Comparison of ENCODE assay signal across 10 cellular contexts in genomic region chr10:47309403-47310089, GRCh38. TPM values are rescaled to one million over a fixed set of nuclear protein-coding genes. Genes with fewer than 3 reads are reported as not detected.
DNase-seq lines count a peak whose midpoint lies in the region; ATAC-seq, FAIRE-seq and TF ChIP-seq lines count a peak whose summit lies in the region.
"Had no signal": no experiment of that assay in that cellular context is flagged by ENCODE, and none has a peak within 500 bp of the region (broad histone marks: within the 10 kb centered on the region; RNA-seq: fewer than 3 reads in every experiment).

No MANE protein-coding gene starts in this region.

- H3K4me3 Mint-ChIP-seq in nephron progenitor cell, result no peak overlapping the region
- H3K4me3 Mint-ChIP-seq in activated T-helper 1 cell treated with anti-CD3 and anti-CD28 coated beads, Interleukin-12 subunit alpha, Interleukin-12 subunit beta, Interleukin-2, Interleukin-4 antibody, amounts not matched to agents 30 ng/mL and 10 ng/mL and 1 ng/mL, durations not matched to agents 14 hours and 24 hours and 36 hours, result no peak overlapping the region
- H3K4me3 Mint-ChIP-seq: brain had no signal

- TF ChIP-seq RAD21 in K562 (CRISPR knock-in tag; conservative IDR thresholded peaks at IDR 0.05 in 1 of 2, IDR thresholded peaks at IDR 0.05 in 1 of 2), result peak in 1 of 2 experiments; percentile 17; a peak in 1 of 4 replicates

- peaks cover 15% of the 10 kb centered on the region for H3K27me3 Mint-ChIP-seq in nephron progenitor cell (ENCODE audit: low read depth, poor library complexity)
- H3K27me3 Mint-ChIP-seq in activated T-helper 1 cell treated with anti-CD3 and anti-CD28 coated beads, Interleukin-12 subunit alpha, Interleukin-12 subunit beta, Interleukin-2, Interleukin-4 antibody, amounts not matched to agents 30 ng/mL and 10 ng/mL and 1 ng/mL, durations not matched to agents 14 hours and 24 hours and 36 hours (ENCODE audit: insufficient read depth), result no peaks in the 10 kb centered on the region

- H3K4me2 ChIP-seq in K562 (ENCODE audit: insufficient read depth, low read length), result no peak overlapping the region

- POLR2A ChIA-PET in HEK293 (lab: Yijun Ruan, JAX), result no interaction called here
- POLR2A ChIA-PET in K562 (lab: Yijun Ruan, JAX), result no interaction called here

- no peak for TF ChIP-seq CTCF in HEK293 (tag by site-specific recombination; IDR thresholded peaks at IDR 0.05)
- TF ChIP-seq CTCF in K562 (IDR thresholded peaks at IDR 0.05 in 2 of 3, conservative IDR thresholded peaks at IDR 0.05 in 1 of 3; ENCODE audit: insufficient read depth in 2 of 3, low read depth in 1 of 3, low read length in 3 of 3), result peak; percentile 53 to 64 (median 54)
- peak; percentile 31 for TF ChIP-seq CTCF in nephron progenitor cell (IDR thresholded peaks at IDR 0.05)

- CTCF ChIA-PET in HEK293 (lab: Yijun Ruan, JAX) (interaction anchor here (6.7 to 8.1 kb wide), 2 partner anchors 262 to 284 kb away, joined by 83 to 131 read pairs; no protein-coding TSS in a partner anchor), K562 (lab: Yijun Ruan, JAX; ENCODE audit: low intra/inter-chr PET ratio) (no interaction called here)

- no peaks in the 10 kb centered on the region for H3K9me1 ChIP-seq in K562 (ENCODE audit: control insufficient read depth, insufficient read depth, low read length)

- 0 out of 2 replicates have a peak overlapping the region, but pooled peaks have one; percentile 16 for H2AFZ ChIP-seq in K562 (ENCODE audit: low read depth, low read length)

- in situ Hi-C loops in K562 (cut with MboI), result loop anchor here (10.0 kb wide), 1 partner anchor 275 kb away; no protein-coding TSS in a partner anchor

- no peak for FAIRE-seq in K562 (lab: Jason Lieb, UNC)

- no peak for TF ChIP-seq EP300 in K562 (IDR thresholded peaks at IDR 0.05; ENCODE audit: low read length)

- H3K4me1 Mint-ChIP-seq in nephron progenitor cell, result peaks cover 6% of the 10 kb centered on the region
- peaks cover 12% of the 10 kb centered on the region for H3K4me1 Mint-ChIP-seq in activated T-helper 1 cell treated with anti-CD3 and anti-CD28 coated beads, Interleukin-12 subunit alpha, Interleukin-12 subunit beta, Interleukin-2, Interleukin-4 antibody, amounts not matched to agents 30 ng/mL and 10 ng/mL and 1 ng/mL, durations not matched to agents 14 hours and 24 hours and 36 hours (ENCODE audit: low read depth)

- no peak overlapping the region for H3K27ac Mint-ChIP-seq in nephron progenitor cell
- no peak overlapping the region for H3K27ac Mint-ChIP-seq in activated T-helper 1 cell treated with anti-CD3 and anti-CD28 coated beads, Interleukin-12 subunit alpha, Interleukin-12 subunit beta, Interleukin-2, Interleukin-4 antibody, amounts not matched to agents 30 ng/mL and 10 ng/mL and 1 ng/mL, durations not matched to agents 14 hours and 24 hours and 36 hours

- H3K36me3 ChIP-seq in HEK293 (ENCODE audit: control insufficient read depth in 2 of 2, insufficient read depth in 1 of 2, low read length in 2 of 2) (no peaks in the 10 kb centered on the region), K562 (ENCODE audit: control insufficient read depth, insufficient read depth, low read length) (no peaks in the 10 kb centered on the region)

- no peaks in the 10 kb centered on the region for H3K4me1 ChIP-seq in HEK293 (ENCODE audit: control insufficient read depth, insufficient read depth, low read length)
- peaks cover 26 to 43% of the 10 kb centered on the region in 2 experiments; a peak in 4 of 5 replicates for H3K4me1 ChIP-seq in K562 (replicated peaks in 1 of 2; ENCODE audit: control insufficient read depth in 2 of 2, insufficient read depth in 2 of 2, low read length in 2 of 2)

- H4K20me1 ChIP-seq in K562 (replicated peaks; ENCODE audit: control insufficient read depth, insufficient read depth, low read length), result peaks cover 11% of the 10 kb centered on the region; the same call in 1 of the 2 replicates

- H3K9me3 ChIP-seq in HEK293 (ENCODE audit: control insufficient read depth, insufficient read depth, low read depth, low read length), result no peaks in the 10 kb centered on the region
- H3K9me3 ChIP-seq in K562 (replicated peaks; ENCODE audit: control insufficient read depth, insufficient read depth, low read depth, low read length), result no peaks in the 10 kb centered on the region

- H3K27me3 ChIP-seq in K562 (ENCODE audit: control insufficient read depth in 2 of 2, insufficient read depth in 2 of 2, low read length in 2 of 2), result peaks cover 0 to 6% of the 10 kb centered on the region in 2 experiments; a peak in 3 of 5 replicates

- 38% methylated on average over 22 of the region's 34 CpGs for WGBS in K562 (ENCODE audit: insufficient coverage, low coverage, missing lambda C conversion rate)

- H3K9ac ChIP-seq in K562 (ENCODE audit: insufficient read depth in 1 of 2, low read depth in 2 of 2, low read length in 2 of 2), result no peak overlapping the region

- intact Hi-C loops in K562 (cut with micrococcal nuclease), result loop anchor here (5.0 kb wide), 1 partner anchor 47 kb away; no protein-coding TSS in a partner anchor
- intact Hi-C loops in activated T-helper 1 cell treated with anti-CD3 and anti-CD28 coated beads, Interleukin-12 subunit alpha, Interleukin-12 subunit beta, Interleukin-2, Interleukin-4 antibody, amounts not matched to agents 30 ng/mL and 10 ng/mL and 1 ng/mL, durations not matched to agents 14 hours and 24 hours and 36 hours (cut with micrococcal nuclease), result loop anchor here (5.0 kb wide), 2 partner anchors 127 to 157 kb away; no protein-coding TSS in a partner anchor
- intact Hi-C loops in left colon (cut with DNase I, micrococcal nuclease), result loop anchor here in 1 of 2 donors (5.0 kb wide), 1 partner anchor 262 kb away; no protein-coding TSS in a partner anchor

- H3K27ac ChIP-seq in HEK293 (ENCODE audit: extremely low read depth, low read depth, low read length), result no peak overlapping the region
- H3K27ac ChIP-seq in K562 (ENCODE audit: extremely low read depth, low read depth, low read length), result no peak overlapping the region

- TF ChIP-seq POLR2A in K562 (conservative IDR thresholded peaks at IDR 0.05), result no peak

- no peaks in the 10 kb centered on the region for H3K9me3 Mint-ChIP-seq in nephron progenitor cell
- no peaks in the 10 kb centered on the region for H3K9me3 Mint-ChIP-seq in activated T-helper 1 cell treated with anti-CD3 and anti-CD28 coated beads, Interleukin-12 subunit alpha, Interleukin-12 subunit beta, Interleukin-2, Interleukin-4 antibody, amounts not matched to agents 30 ng/mL and 10 ng/mL and 1 ng/mL, durations not matched to agents 14 hours and 24 hours and 36 hours
- H3K9me3 Mint-ChIP-seq: brain had no signal

- H3K4me3 ChIP-seq in HEK293 (ENCODE audit: low read depth, low read length) (no peak overlapping the region), K562 (no peak overlapping the region)

- ATAC-seq in K562 (no peak), left colon (no peak)

- H3K79me2 ChIP-seq in K562 (ENCODE audit: control insufficient read depth, insufficient read depth, low read length), result no peaks in the 10 kb centered on the region

- DNase-seq in NCI-H1694 (lab: John Stamatoyannopoulos, UW) (peak; percentile 1), NCI-H1694 treated with DMSO at 0.1 percent for 48 hours (lab: John Stamatoyannopoulos, UW) (no peak), K562 (ENCODE audit: extremely low read depth in 1 of 4, low spot score in 3 of 4) (peak in 2 of 4 experiments; percentile 58 to 63), nephron progenitor cell (no peak), left colon (no peak), NK-92 (lab: John Stamatoyannopoulos, UW; ENCODE audit: unreplicated experiment) (no peak)
- DNase-seq in activated T-helper 1 cell treated with anti-CD3 and anti-CD28 coated beads, Interleukin-12 subunit alpha, Interleukin-12 subunit beta, Interleukin-2, Interleukin-4 antibody, amounts not matched to agents 30 ng/mL and 10 ng/mL and 1 ng/mL, durations not matched to agents 14 hours and 24 hours and 36 hours (ENCODE audit: low spot score), result no peak
- DNase-seq: activated CD4-positive, CD25-positive, alpha-beta regulatory T cell treated with anti-CD3 and anti-CD28 coated beads, Interleukin-2, amount 50 U/mL, for 72 hours had no signal

- no TSS peak for BruUV-seq in K562 (replicated peaks; lab: Mats Ljungman, UMichigan)

- H3K36me3 Mint-ChIP-seq in nephron progenitor cell (ENCODE audit: low read depth), result no peaks in the 10 kb centered on the region
- no peaks in the 10 kb centered on the region for H3K36me3 Mint-ChIP-seq in activated T-helper 1 cell treated with anti-CD3 and anti-CD28 coated beads, Interleukin-12 subunit alpha, Interleukin-12 subunit beta, Interleukin-2, Interleukin-4 antibody, amounts not matched to agents 30 ng/mL and 10 ng/mL and 1 ng/mL, durations not matched to agents 14 hours and 24 hours and 36 hours (ENCODE audit: low read depth)
- H3K36me3 Mint-ChIP-seq: brain had no signal

RNA-seq across cellular contexts. Expression of gene GDF10, which starts 9.5 kb away (rescaled TPM):
- total RNA-seq in K562 (2011; cell fraction: chromatin; rRNA removed; ENCODE audit: low replicate concordance), result not detected in 2 replicates
- not detected in 2 replicates for total RNA-seq in K562 (2011; cell fraction: nucleolus; rRNA removed)
- not detected in 2 replicates for total RNA-seq in K562 (2011; cell fraction: nucleoplasm; rRNA removed)
- total RNA-seq in K562 (2014; rRNA removed), result not detected in 2 replicates
- total RNA-seq in K562 (2014; rRNA removed; fragmentation: Illumina TruSeq; extraction: Trizol), result not detected in 2 replicates
- not detected in 2 replicates for total RNA-seq in K562 (2015; rRNA removed; fragmentation: Illumina TruSeq; extraction: Trizol)
- 0.11 TPM in 1 of 2 replicates, not detected in the other for total RNA-seq in K562 (2021)
- polyA plus RNA-seq in K562 (2011; rRNA removed), result not detected in 2 replicates
- polyA plus RNA-seq in K562 (2011; cell fraction: cytosol; rRNA removed), result not detected in 2 replicates
- polyA plus RNA-seq in K562 (2011; cell fraction: nucleus; rRNA removed), result not detected in 2 replicates
- 0.03 and 0.19 TPM in 2 replicates for polyA plus RNA-seq in K562 (2012)
- polyA plus RNA-seq in K562 (2014; fragmentation: Illumina TruSeq; extraction: Trizol), result not detected in 2 replicates
- under 1 TPM; 0.03 to 0.20 TPM for polyA plus RNA-seq in K562 (2014; fragmentation: Nextera tagmentation; extraction: Ambion mirVana)
- not detected in 2 replicates for polyA plus RNA-seq in K562 (2014; rRNA removed)
- not detected in 2 replicates for polyA minus RNA-seq in K562 (2011; rRNA and poly(A)+ RNA removed)
- not detected in 2 replicates for polyA minus RNA-seq in K562 (2011; cell fraction: cytosol; rRNA and poly(A)+ RNA removed)
- not detected in 2 replicates for polyA minus RNA-seq in K562 (2011; cell fraction: nucleus; rRNA and poly(A)+ RNA removed)
- total RNA-seq in activated T-helper 1 cell treated with anti-CD3 and anti-CD28 coated beads, Interleukin-12 subunit alpha, Interleukin-12 subunit beta, Interleukin-2, Interleukin-4 antibody, amounts not matched to agents 30 ng/mL and 10 ng/mL and 1 ng/mL, durations not matched to agents 14 hours and 24 hours and 36 hours, result 0.27 and 0.34 TPM in 2 replicates
- total RNA-seq in left colon, result under 1 TPM; 0.12 to 0.67 TPM

RNA-seq across cellular contexts. Expression of gene GDF2, which starts 12.7 kb away (rescaled TPM):
- 0.21 and 1.00 TPM in 2 replicates for total RNA-seq in K562 (2011; cell fraction: chromatin; rRNA removed; ENCODE audit: low replicate concordance)
- total RNA-seq in K562 (2011; cell fraction: nucleolus; rRNA removed), result 1.0 and 1.6 TPM in 2 replicates
- 0.38 and 1.0 TPM in 2 replicates for total RNA-seq in K562 (2011; cell fraction: nucleoplasm; rRNA removed)
- 0.54 and 0.69 TPM in 2 replicates for total RNA-seq in K562 (2014; rRNA removed)
- 0.18 and 0.22 TPM in 2 replicates for total RNA-seq in K562 (2014; rRNA removed; fragmentation: Illumina TruSeq; extraction: Trizol)
- 0.57 and 0.58 TPM in 2 replicates for total RNA-seq in K562 (2015; rRNA removed; fragmentation: Illumina TruSeq; extraction: Trizol)
- total RNA-seq in K562 (2021), result 0.11 and 0.27 TPM in 2 replicates
- polyA plus RNA-seq in K562 (2011; rRNA removed), result 0.08 TPM in 1 of 2 replicates, not detected in the other
- 0.18 TPM in 1 of 2 replicates, not detected in the other for polyA plus RNA-seq in K562 (2011; cell fraction: cytosol; rRNA removed)
- 0.08 TPM in 1 of 2 replicates, not detected in the other for polyA plus RNA-seq in K562 (2011; cell fraction: nucleus; rRNA removed)
- polyA plus RNA-seq in K562 (2012), result 0.60 and 1.8 TPM in 2 replicates
- polyA plus RNA-seq in K562 (2014; fragmentation: Illumina TruSeq; extraction: Trizol), result 0.48 TPM in 2 replicates
- polyA plus RNA-seq in K562 (2014; fragmentation: Nextera tagmentation; extraction: Ambion mirVana), result not detected
- polyA plus RNA-seq in K562 (2014; rRNA removed), result 0.27 and 0.54 TPM in 2 replicates
- 0.09 and 0.14 TPM in 2 replicates for polyA minus RNA-seq in K562 (2011; rRNA and poly(A)+ RNA removed)
- polyA minus RNA-seq in K562 (2011; cell fraction: cytosol; rRNA and poly(A)+ RNA removed), result not detected in 2 replicates
- polyA minus RNA-seq in K562 (2011; cell fraction: nucleus; rRNA and poly(A)+ RNA removed), result not detected in 2 replicates
- total RNA-seq in activated T-helper 1 cell treated with anti-CD3 and anti-CD28 coated beads, Interleukin-12 subunit alpha, Interleukin-12 subunit beta, Interleukin-2, Interleukin-4 antibody, amounts not matched to agents 30 ng/mL and 10 ng/mL and 1 ng/mL, durations not matched to agents 14 hours and 24 hours and 36 hours, result not detected in 2 replicates
- not detected for total RNA-seq in left colon

RNA-seq across cellular contexts. Expression of gene RBP3, which starts 38.6 kb away (rescaled TPM):
- total RNA-seq in K562 (2011; cell fraction: chromatin; rRNA removed; ENCODE audit: low replicate concordance), result not detected in 2 replicates
- not detected in 2 replicates for total RNA-seq in K562 (2011; cell fraction: nucleolus; rRNA removed)
- not detected in 2 replicates for total RNA-seq in K562 (2011; cell fraction: nucleoplasm; rRNA removed)
- total RNA-seq in K562 (2014; rRNA removed) (not detected in 2 replicates), K562 (2014; rRNA removed; fragmentation: Illumina TruSeq; extraction: Trizol) (not detected in 2 replicates), K562 (2015; rRNA removed; fragmentation: Illumina TruSeq; extraction: Trizol) (not detected in 2 replicates), K562 (2021) (not detected in 2 replicates), left colon (not detected)
- polyA plus RNA-seq in K562 (2011; rRNA removed) (not detected in 2 replicates), K562 (2014; fragmentation: Illumina TruSeq; extraction: Trizol) (not detected in 2 replicates), K562 (2014; fragmentation: Nextera tagmentation; extraction: Ambion mirVana) (not detected), K562 (2014; rRNA removed) (not detected in 2 replicates)
- not detected in 2 replicates for polyA plus RNA-seq in K562 (2011; cell fraction: cytosol; rRNA removed)
- polyA plus RNA-seq in K562 (2011; cell fraction: nucleus; rRNA removed), result not detected in 2 replicates
- not detected in 2 replicates for polyA plus RNA-seq in K562 (2012)
- not detected in 2 replicates for polyA minus RNA-seq in K562 (2011; rRNA and poly(A)+ RNA removed)
- polyA minus RNA-seq in K562 (2011; cell fraction: cytosol; rRNA and poly(A)+ RNA removed), result not detected in 2 replicates
- polyA minus RNA-seq in K562 (2011; cell fraction: nucleus; rRNA and poly(A)+ RNA removed), result not detected in 2 replicates
- total RNA-seq in activated T-helper 1 cell treated with anti-CD3 and anti-CD28 coated beads, Interleukin-12 subunit alpha, Interleukin-12 subunit beta, Interleukin-2, Interleukin-4 antibody, amounts not matched to agents 30 ng/mL and 10 ng/mL and 1 ng/mL, durations not matched to agents 14 hours and 24 hours and 36 hours, result not detected in 2 replicates
